In genomic region chr17:7380855-7381683, GRCh38 we compare ENCODE assay signal across 8 cellular contexts. TPM values are rescaled to one million over a fixed set of nuclear protein-coding genes. Genes with fewer than 3 reads are reported as not detected.
A peak's percentile ranks its signal among the peaks of the same experiment; 100 is the strongest.
DNase-seq lines count a peak whose midpoint lies in the region; ATAC-seq and TF ChIP-seq lines count a peak whose summit lies in the region.

TSS of gene TNK1 (plus strand) at chr17:7381089. CDS start at chr17:7382927, 1,838 bp downstream.

- H3K27ac Mint-ChIP-seq in chondrocyte (ENCODE audit: unreplicated experiment), result no peak within 1 kb of the TSS

- ATAC-seq in left lung, result peak; percentile 92
- ATAC-seq in HG02884 (IDR thresholded peaks at IDR 0.05; ENCODE audit: unreplicated experiment), result no peak

- H3K36me3 ChIP-seq in HUES6 (ENCODE audit: control insufficient read depth, insufficient read depth, low read length), result no peaks in the 10 kb centered on the region
- no peaks in the 10 kb centered on the region for H3K36me3 ChIP-seq in left lung
- no peaks in the 10 kb centered on the region for H3K36me3 ChIP-seq in thymus (ENCODE audit: control insufficient read depth, insufficient read depth)

- TF ChIP-seq CTCF in chondrocyte (IDR thresholded peaks at IDR 0.05) (no peak), left lung (IDR thresholded peaks at IDR 0.05) (no peak)

- H3K27me3 ChIP-seq in HUES6 (ENCODE audit: control insufficient read depth, insufficient read depth, low read length), result peaks cover 56% of the 10 kb centered on the region
- peaks cover 3 to 55% of the 10 kb centered on the region in 2 donors for H3K27me3 ChIP-seq in left lung
- H3K27me3 ChIP-seq in thymus (ENCODE audit: control insufficient read depth, insufficient read depth), result peaks cover 34% of the 10 kb centered on the region

- H3K9ac ChIP-seq in HUES6 (ENCODE audit: low read length), result peak within 1 kb of the TSS; percentile 46

- peaks cover 3% of the 10 kb centered on the region for H3K36me3 Mint-ChIP-seq in chondrocyte (ENCODE audit: low read depth)

- intact Hi-C loops in left lung (cut with DNase I) (no loop called here), head of caudate nucleus (cut with DNase I) (no loop called here)

- peaks cover 6% of the 10 kb centered on the region for H3K9me3 Mint-ChIP-seq in chondrocyte (ENCODE audit: low read depth)

- 9% methylated on average over 52 of the region's 52 CpGs for WGBS in thymus

- no peak for DNase-seq in chondrocyte (ENCODE audit: low spot score)
- peak; percentile 67 to 89 for DNase-seq in left lung
- DNase-seq in superior temporal gyrus (ENCODE audit: extremely low spot score), result no peak
- DNase-seq in effector CD8-positive, alpha-beta T cell (lab: John Stamatoyannopoulos, UW), result no peak
- no peak for DNase-seq in head of caudate nucleus

- H3K4me1 Mint-ChIP-seq in chondrocyte (ENCODE audit: low read depth), result peaks cover 17% of the 10 kb centered on the region

- H3K9me3 ChIP-seq in HUES6 (ENCODE audit: control insufficient read depth, insufficient read depth, low read depth, low read length) (peaks cover 4% of the 10 kb centered on the region; the same call in 1 of the 2 replicates), left lung (no peaks in the 10 kb centered on the region), thymus (ENCODE audit: control insufficient read depth) (no peaks in the 10 kb centered on the region)

- H3K27me3 Mint-ChIP-seq in chondrocyte (ENCODE audit: low read depth), result peaks cover 33% of the 10 kb centered on the region

- H3K4me3 Mint-ChIP-seq in chondrocyte (ENCODE audit: unreplicated experiment), result peak within 1 kb of the TSS; percentile 66

- peaks cover 26% of the 10 kb centered on the region for H3K4me1 ChIP-seq in HUES6 (ENCODE audit: control insufficient read depth, insufficient read depth, low read length)
- H3K4me1 ChIP-seq in left lung, result peaks cover 7 to 36% of the 10 kb centered on the region in 2 donors
- peaks cover 2% of the 10 kb centered on the region for H3K4me1 ChIP-seq in thymus (ENCODE audit: control insufficient read depth, insufficient read depth, low read length)

- H3K4me3 ChIP-seq in HUES6 (ENCODE audit: low read depth, low read length) (peak within 1 kb of the TSS; percentile 62), left lung (peak within 1 kb of the TSS; percentile 42 to 48), thymus (ENCODE audit: low read length) (peak within 1 kb of the TSS; percentile 4)

- H3K27ac ChIP-seq in HUES6 (ENCODE audit: low read depth, low read length), result no peak within 1 kb of the TSS
- peak within 1 kb of the TSS in 1 of 2 donors; percentile 66 for H3K27ac ChIP-seq in left lung
- peak within 1 kb of the TSS; percentile 3 for H3K27ac ChIP-seq in thymus (ENCODE audit: low read depth)

RNA-seq across cellular contexts. Expression of gene TNK1, which starts in this region (rescaled TPM):
- total RNA-seq in chondrocyte (0.22 to 0.72 TPM in 2 of 3 replicates, not detected in the other), left lung (1 to 10 TPM; 6.1 to 6.4 TPM)
- polyA plus RNA-seq in thymus, result 7.2 TPM

Comparison
In these comparisons a context has a peak if more than half of its experiments do, and no peak if none do; other contexts are left out.
1. H3K4me3 ChIP-seq: peak in every context shown above with its lines; median percentile 62 in HUES6; 45 in left lung; 4 in thymus.
2. DNase-seq: peak in left lung (2 of 2); none in chondrocyte (single experiment), superior temporal gyrus (single experiment), effector CD8-positive, alpha-beta T cell (single experiment) and head of caudate nucleus (0 of 42).